In the genomic region with DNA sequence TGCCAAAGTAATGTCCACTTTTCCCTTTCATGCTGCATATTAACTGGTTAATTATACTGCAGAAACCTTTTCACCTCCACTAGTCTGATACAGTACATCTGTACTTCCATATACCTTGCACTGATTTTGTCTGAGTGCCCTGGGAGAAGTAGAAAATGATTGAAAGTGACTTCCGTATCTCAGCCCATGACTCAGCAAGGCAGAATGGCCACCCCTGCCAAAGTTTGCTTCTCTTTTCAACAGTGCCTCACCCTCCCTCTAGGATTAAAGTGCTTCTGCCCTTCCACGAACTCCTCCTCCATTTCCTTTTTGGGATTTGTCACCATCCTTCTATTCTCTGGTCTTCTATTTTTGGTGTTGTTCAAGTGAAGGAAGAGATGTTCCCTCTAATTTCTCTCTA, we compare ENCODE assay signal across 1 cellular context.
TF ChIP-seq lines count a peak whose summit lies in the region.

No MANE protein-coding gene starts in this region.

TF ChIP-seq in SK-N-SH, 30 proteins besides CTCF, POLR2A, EP300 and RAD21:
- TF ChIP-seq FOSL2 (IDR thresholded peaks at IDR 0.05; ENCODE audit: borderline replicate concordance, low read depth) (peak; percentile 29; the same call in 1 of the 2 replicates), JUND (IDR thresholded peaks at IDR 0.05) (0 out of 2 replicates have a peak, but pooled peaks have one; percentile 15)
- TF ChIP-seq, protein P1, sequence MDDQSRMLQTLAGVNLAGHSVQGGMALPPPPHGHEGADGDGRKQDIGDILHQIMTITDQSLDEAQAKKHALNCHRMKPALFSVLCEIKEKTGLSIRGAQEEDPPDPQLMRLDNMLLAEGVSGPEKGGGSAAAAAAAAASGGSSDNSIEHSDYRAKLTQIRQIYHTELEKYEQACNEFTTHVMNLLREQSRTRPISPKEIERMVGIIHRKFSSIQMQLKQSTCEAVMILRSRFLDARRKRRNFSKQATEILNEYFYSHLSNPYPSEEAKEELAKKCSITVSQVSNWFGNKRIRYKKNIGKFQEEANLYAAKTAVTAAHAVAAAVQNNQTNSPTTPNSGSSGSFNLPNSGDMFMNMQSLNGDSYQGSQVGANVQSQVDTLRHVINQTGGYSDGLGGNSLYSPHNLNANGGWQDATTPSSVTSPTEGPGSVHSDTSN (IDR thresholded peaks at IDR 0.05) = peak; percentile 62
